Comparison of ENCODE assay signal across 1 cellular context in genomic region chr20:58366016-58366415, GRCh38.
TF ChIP-seq lines count a peak whose summit lies in the region.

No MANE protein-coding gene starts in this region.

TF ChIP-seq in K562, 482 proteins besides CTCF, POLR2A, EP300 and RAD21:
- TF ChIP-seq STAT5B (CRISPR knock-in tag; IDR thresholded peaks at IDR 0.05) (no peak), U2AF1 (optimal IDR thresholded peaks at IDR 0.05; ENCODE audit: low read depth, low read length) (no peak), ZNF384 (IDR thresholded peaks at IDR 0.05; ENCODE audit: low read depth, low read length) (no peak), NFRKB (IDR thresholded peaks at IDR 0.05; ENCODE audit: low read depth) (no peak), SAP30 (IDR thresholded peaks at IDR 0.05; ENCODE audit: borderline replicate concordance, insufficient read depth, low read depth, low read length, poor library complexity, severe bottlenecking) (no peak), EHMT2 (IDR thresholded peaks at IDR 0.05) (no peak), ZNF639 (CRISPR knock-in tag; conservative IDR thresholded peaks at IDR 0.05 in 1 of 2, IDR thresholded peaks at IDR 0.05 in 1 of 2) (no peak), BCL6 (CRISPR knock-in tag; IDR thresholded peaks at IDR 0.05) (no peak), ZNF551 (CRISPR knock-in tag; IDR thresholded peaks at IDR 0.05) (no peak), HNRNPH1 (optimal IDR thresholded peaks at IDR 0.05; ENCODE audit: low read depth, low read length) (no peak), ATF4 (CRISPR knock-in tag; IDR thresholded peaks at IDR 0.05) (no peak), DNMT1 (IDR thresholded peaks at IDR 0.05) (no peak), PYGO2 (tag; IDR thresholded peaks at IDR 0.05) (no peak), KLF16 (IDR thresholded peaks at IDR 0.05) (no peak)
- TF ChIP-seq, protein P1, sequence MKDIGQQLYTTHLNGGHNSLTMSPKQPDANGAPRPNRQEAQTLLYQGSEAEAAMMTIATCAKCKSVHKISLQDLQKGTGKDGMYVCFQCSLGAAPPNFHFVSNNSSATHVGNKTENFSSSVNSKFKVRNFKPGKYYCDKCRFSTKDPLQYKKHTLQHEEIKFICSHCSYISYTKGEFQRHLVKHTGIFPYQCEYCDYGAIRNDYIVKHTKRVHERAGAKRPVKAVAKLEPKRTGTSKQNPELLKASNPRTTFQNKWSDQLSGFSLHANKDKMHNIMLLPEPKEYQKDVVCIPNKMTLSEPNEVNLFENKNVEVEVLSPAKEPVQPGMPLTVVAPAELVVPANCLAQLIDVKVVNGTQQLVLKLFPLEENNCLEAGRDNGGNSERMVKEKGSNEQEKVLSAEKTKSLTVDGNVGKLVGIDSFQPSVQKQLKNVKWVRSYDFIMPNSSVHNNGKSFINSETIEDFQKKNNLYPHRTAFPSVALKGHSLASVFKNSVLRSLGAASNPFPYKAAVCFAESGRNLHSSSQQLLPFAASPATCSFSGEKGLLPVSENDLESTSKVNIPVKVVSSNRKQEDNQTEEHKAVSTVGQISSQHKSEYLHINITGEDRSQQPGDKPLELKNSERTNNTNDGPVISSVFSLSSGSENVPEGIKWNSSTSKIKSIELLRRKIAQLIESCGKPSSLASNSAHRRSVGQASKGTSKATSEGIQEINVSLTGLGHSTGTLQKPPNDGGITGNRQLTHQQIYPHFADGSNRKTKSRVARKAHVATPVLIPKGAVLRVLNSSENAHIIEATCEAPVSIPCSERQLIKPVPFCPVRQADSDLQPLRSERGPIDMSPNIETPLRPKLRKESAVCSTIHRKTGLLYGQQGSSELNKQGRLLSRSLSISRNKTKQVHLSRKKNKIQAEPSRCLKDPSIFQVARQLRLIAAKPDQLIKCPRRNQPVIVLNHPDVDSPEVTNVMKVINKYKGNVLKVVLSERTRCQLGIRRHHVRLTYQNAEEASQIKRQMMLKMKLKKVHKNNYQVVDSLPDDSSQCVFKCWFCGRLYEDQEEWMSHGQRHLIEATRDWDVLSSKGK (CRISPR knock-in tag; IDR thresholded peaks at IDR 0.05) = no peak
- TF ChIP-seq, protein P2, sequence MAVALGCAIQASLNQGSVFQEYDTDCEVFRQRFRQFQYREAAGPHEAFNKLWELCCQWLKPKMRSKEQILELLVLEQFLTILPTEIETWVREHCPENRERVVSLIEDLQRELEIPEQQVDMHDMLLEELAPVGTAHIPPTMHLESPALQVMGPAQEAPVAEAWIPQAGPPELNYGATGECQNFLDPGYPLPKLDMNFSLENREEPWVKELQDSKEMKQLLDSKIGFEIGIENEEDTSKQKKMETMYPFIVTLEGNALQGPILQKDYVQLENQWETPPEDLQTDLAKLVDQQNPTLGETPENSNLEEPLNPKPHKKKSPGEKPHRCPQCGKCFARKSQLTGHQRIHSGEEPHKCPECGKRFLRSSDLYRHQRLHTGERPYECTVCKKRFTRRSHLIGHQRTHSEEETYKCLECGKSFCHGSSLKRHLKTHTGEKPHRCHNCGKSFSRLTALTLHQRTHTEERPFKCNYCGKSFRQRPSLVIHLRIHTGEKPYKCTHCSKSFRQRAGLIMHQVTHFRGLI (CRISPR knock-in tag; IDR thresholded peaks at IDR 0.05) = no peak
- TF ChIP-seq, protein P3, sequence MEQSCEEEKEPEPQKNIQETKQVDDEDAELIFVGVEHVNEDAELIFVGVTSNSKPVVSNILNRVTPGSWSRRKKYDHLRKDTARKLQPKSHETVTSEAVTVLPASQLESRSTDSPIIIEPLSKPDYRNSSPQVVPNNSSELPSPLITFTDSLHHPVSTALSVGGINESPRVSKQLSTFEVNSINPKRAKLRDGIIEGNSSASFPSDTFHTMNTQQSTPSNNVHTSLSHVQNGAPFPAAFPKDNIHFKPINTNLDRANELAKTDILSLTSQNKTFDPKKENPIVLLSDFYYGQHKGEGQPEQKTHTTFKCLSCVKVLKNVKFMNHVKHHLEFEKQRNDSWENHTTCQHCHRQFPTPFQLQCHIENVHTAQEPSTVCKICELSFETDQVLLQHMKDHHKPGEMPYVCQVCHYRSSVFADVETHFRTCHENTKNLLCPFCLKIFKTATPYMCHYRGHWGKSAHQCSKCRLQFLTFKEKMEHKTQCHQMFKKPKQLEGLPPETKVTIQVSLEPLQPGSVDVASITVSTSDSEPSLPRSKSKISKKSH (CRISPR knock-in tag; IDR thresholded peaks at IDR 0.05) = no peak
- TF ChIP-seq, protein P4, sequence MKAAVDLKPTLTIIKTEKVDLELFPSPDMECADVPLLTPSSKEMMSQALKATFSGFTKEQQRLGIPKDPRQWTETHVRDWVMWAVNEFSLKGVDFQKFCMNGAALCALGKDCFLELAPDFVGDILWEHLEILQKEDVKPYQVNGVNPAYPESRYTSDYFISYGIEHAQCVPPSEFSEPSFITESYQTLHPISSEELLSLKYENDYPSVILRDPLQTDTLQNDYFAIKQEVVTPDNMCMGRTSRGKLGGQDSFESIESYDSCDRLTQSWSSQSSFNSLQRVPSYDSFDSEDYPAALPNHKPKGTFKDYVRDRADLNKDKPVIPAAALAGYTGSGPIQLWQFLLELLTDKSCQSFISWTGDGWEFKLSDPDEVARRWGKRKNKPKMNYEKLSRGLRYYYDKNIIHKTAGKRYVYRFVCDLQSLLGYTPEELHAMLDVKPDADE (conservative IDR thresholded peaks at IDR 0.05; ENCODE audit: control insufficient read depth, low read depth, low read length) = no peak
